ENCODE assay signal across 25 cellular contexts in genomic region chr19:43435775-43436174, GRCh38. TPM values are rescaled to one million over a fixed set of nuclear protein-coding genes. Genes with fewer than 3 reads are reported as not detected.
A peak's percentile ranks its signal among the peaks of the same experiment; 100 is the strongest.
DNase-seq lines count a peak whose midpoint lies in the region; ATAC-seq and TF ChIP-seq lines count a peak whose summit lies in the region.
"Had no signal": no experiment of that assay in that cellular context is flagged by ENCODE, and none has a peak within 500 bp of the region (broad histone marks: within the 10 kb centered on the region; RNA-seq: fewer than 3 reads in every experiment).

No MANE protein-coding gene starts in this region.

- peaks cover 48% of the 10 kb centered on the region for H3K4me1 Mint-ChIP-seq in activated CD4-positive, alpha-beta memory T cell treated with anti-CD3 and anti-CD28 coated beads, Interleukin-2, amount 10 ng/mL, durations not matched to agents 7 days and 5 days
- peaks cover 44% of the 10 kb centered on the region for H3K4me1 Mint-ChIP-seq in activated CD4-positive, alpha-beta memory T cell treated with anti-CD3 and anti-CD28 coated beads for 36 hours (ENCODE audit: low read depth)
- H3K4me1 Mint-ChIP-seq in CD8-positive, alpha-beta memory T cell = peaks cover 48 to 70% (median 60%) of the 10 kb centered on the region in 3 donors
- H3K4me1 Mint-ChIP-seq in dendritic cell treated with granulocyte-macrophage colony-stimulating factor and Interleukin-4, amounts not matched to agents 40 ng/mL and 50 ng/mL, for 4 days (ENCODE audit: low read depth) = peaks cover 20% of the 10 kb centered on the region
- peaks cover 35 to 39% of the 10 kb centered on the region in 2 donors for H3K4me1 Mint-ChIP-seq in natural killer cell

- intact Hi-C loops in activated CD4-positive, alpha-beta memory T cell treated with anti-CD3 and anti-CD28 coated beads for 36 hours (cut with micrococcal nuclease) = loop anchor here (10.0 kb wide), 1 partner anchor 379 kb away; no protein-coding TSS in a partner anchor
- intact Hi-C loops in dendritic cell treated with granulocyte-macrophage colony-stimulating factor and Interleukin-4, amounts not matched to agents 40 ng/mL and 50 ng/mL, for 4 days (cut with micrococcal nuclease) = no loop called here
- intact Hi-C loops in natural killer cell (cut with micrococcal nuclease) (no loop called here), cardiac septum (cut with DNase I) (no loop called here)

- peaks cover 5% of the 10 kb centered on the region for H3K27me3 Mint-ChIP-seq in activated CD4-positive, alpha-beta memory T cell treated with anti-CD3 and anti-CD28 coated beads, Interleukin-2, amount 10 ng/mL, durations not matched to agents 7 days and 5 days
- H3K27me3 Mint-ChIP-seq in activated CD4-positive, alpha-beta memory T cell treated with anti-CD3 and anti-CD28 coated beads for 36 hours = no peaks in the 10 kb centered on the region
- H3K27me3 Mint-ChIP-seq in CD8-positive, alpha-beta memory T cell = no peaks in the 10 kb centered on the region
- peaks cover 6% of the 10 kb centered on the region for H3K27me3 Mint-ChIP-seq in dendritic cell treated with granulocyte-macrophage colony-stimulating factor and Interleukin-4, amounts not matched to agents 40 ng/mL and 50 ng/mL, for 4 days
- no peaks in the 10 kb centered on the region for H3K27me3 Mint-ChIP-seq in natural killer cell (ENCODE audit: low read depth in 2 of 2)

- no peaks in the 10 kb centered on the region for H3K9me3 Mint-ChIP-seq in activated CD4-positive, alpha-beta memory T cell treated with anti-CD3 and anti-CD28 coated beads, Interleukin-2, amount 10 ng/mL, durations not matched to agents 7 days and 5 days
- H3K9me3 Mint-ChIP-seq in activated CD4-positive, alpha-beta memory T cell treated with anti-CD3 and anti-CD28 coated beads for 36 hours = no peaks in the 10 kb centered on the region
- H3K9me3 Mint-ChIP-seq in CD8-positive, alpha-beta memory T cell = no peaks in the 10 kb centered on the region
- H3K9me3 Mint-ChIP-seq in dendritic cell treated with granulocyte-macrophage colony-stimulating factor and Interleukin-4, amounts not matched to agents 40 ng/mL and 50 ng/mL, for 4 days = no peaks in the 10 kb centered on the region
- H3K9me3 Mint-ChIP-seq in natural killer cell = no peaks in the 10 kb centered on the region

- H3K4me1 ChIP-seq in CD8-positive, alpha-beta memory T cell (ENCODE audit: insufficient read depth, low read length) = peaks cover 45% of the 10 kb centered on the region
- H3K4me1 ChIP-seq: HAP-1 had no signal

- H3K4me3 Mint-ChIP-seq in activated CD4-positive, alpha-beta memory T cell treated with anti-CD3 and anti-CD28 coated beads, Interleukin-2, amount 10 ng/mL, durations not matched to agents 7 days and 5 days = no peak overlapping the region
- no peak overlapping the region for H3K4me3 Mint-ChIP-seq in activated CD4-positive, alpha-beta memory T cell treated with anti-CD3 and anti-CD28 coated beads for 36 hours
- H3K4me3 Mint-ChIP-seq in CD8-positive, alpha-beta memory T cell = peak overlapping the region in 2 of 7 donors; percentile 9 to 80
- no peak overlapping the region for H3K4me3 Mint-ChIP-seq in dendritic cell treated with granulocyte-macrophage colony-stimulating factor and Interleukin-4, amounts not matched to agents 40 ng/mL and 50 ng/mL, for 4 days
- H3K4me3 Mint-ChIP-seq in natural killer cell = no peak overlapping the region

- H3K27me3 ChIP-seq in CD8-positive, alpha-beta memory T cell (ENCODE audit: insufficient read depth, low read length, poor library complexity, severe bottlenecking) = no peaks in the 10 kb centered on the region
- H3K27me3 ChIP-seq: SJCRH30 had no signal

- peak overlapping the region; percentile 37 for H3K27ac Mint-ChIP-seq in activated CD4-positive, alpha-beta memory T cell treated with anti-CD3 and anti-CD28 coated beads, Interleukin-2, amount 10 ng/mL, durations not matched to agents 7 days and 5 days
- H3K27ac Mint-ChIP-seq in activated CD4-positive, alpha-beta memory T cell treated with anti-CD3 and anti-CD28 coated beads for 36 hours = no peak overlapping the region
- peak overlapping the region; percentile 13 to 93 (median 84) for H3K27ac Mint-ChIP-seq in CD8-positive, alpha-beta memory T cell
- peak overlapping the region; percentile 4 for H3K27ac Mint-ChIP-seq in dendritic cell treated with granulocyte-macrophage colony-stimulating factor and Interleukin-4, amounts not matched to agents 40 ng/mL and 50 ng/mL, for 4 days
- H3K27ac Mint-ChIP-seq in natural killer cell = peak overlapping the region; percentile 12 to 23

- peaks cover 13% of the 10 kb centered on the region for H3K36me3 Mint-ChIP-seq in activated CD4-positive, alpha-beta memory T cell treated with anti-CD3 and anti-CD28 coated beads, Interleukin-2, amount 10 ng/mL, durations not matched to agents 7 days and 5 days (ENCODE audit: low read depth)
- H3K36me3 Mint-ChIP-seq in activated CD4-positive, alpha-beta memory T cell treated with anti-CD3 and anti-CD28 coated beads for 36 hours = no peaks in the 10 kb centered on the region
- H3K36me3 Mint-ChIP-seq in CD8-positive, alpha-beta memory T cell = no peaks in the 10 kb centered on the region
- no peaks in the 10 kb centered on the region for H3K36me3 Mint-ChIP-seq in dendritic cell treated with granulocyte-macrophage colony-stimulating factor and Interleukin-4, amounts not matched to agents 40 ng/mL and 50 ng/mL, for 4 days (ENCODE audit: low read depth)
- no peaks in the 10 kb centered on the region for H3K36me3 Mint-ChIP-seq in natural killer cell
- H3K36me3 Mint-ChIP-seq: CD14-positive monocyte had no signal

- no peak overlapping the region for H3K4me3 ChIP-seq in CD8-positive, alpha-beta memory T cell (ENCODE audit: low read length)
- H3K4me3 ChIP-seq: GM12878, GM23248, HAP-1, SJCRH30 had no signal

- no peak for ATAC-seq in natural killer cell
- ATAC-seq: GM12878 had no signal

- no peaks in the 10 kb centered on the region for H3K36me3 ChIP-seq in CD8-positive, alpha-beta memory T cell (ENCODE audit: insufficient read depth, low read length)
- H3K36me3 ChIP-seq: HAP-1, SJCRH30 had no signal

- H3K27ac ChIP-seq in CD8-positive, alpha-beta memory T cell (ENCODE audit: low read depth, low read length) = no peak overlapping the region
- H3K27ac ChIP-seq: GM23248, SJCRH30 had no signal

- DNase-seq in activated CD4-positive, alpha-beta memory T cell treated with anti-CD3 and anti-CD28 coated beads, Interleukin-2, amount 10 ng/mL, durations not matched to agents 7 days and 5 days = no peak
- no peak for DNase-seq in activated CD4-positive, alpha-beta memory T cell treated with anti-CD3 and anti-CD28 coated beads for 36 hours
- no peak for DNase-seq in CD8-positive, alpha-beta memory T cell
- DNase-seq in natural killer cell (no peak), cardiac septum (ENCODE audit: low spot score) (no peak), NCI-H2107 (lab: John Stamatoyannopoulos, UW) (no peak), NCI-H345 (lab: John Stamatoyannopoulos, UW) (no peak)
- DNase-seq: AML-193, DND-41, GM23248, IMR-90, NCI-H1105, NCI-H146, NCI-H2029, NCI-H226, NCI-H524, NCI-H774, SJCRH30 had no signal

- TF ChIP-seq CTCF in natural killer cell (IDR thresholded peaks at IDR 0.05) = no peak

- POLR2A ChIA-PET in activated CD4-positive, alpha-beta memory T cell treated with anti-CD3 and anti-CD28 coated beads, Interleukin-2, amount 10 ng/mL, durations not matched to agents 7 days and 5 days (lab: Charles Lee) = interaction anchor here (1.0 to 1.5 kb wide), 2 partner anchors 9 to 97 kb away, joined by 3 to 4 read pairs; partner anchors contain the start of gene ZNF575
- POLR2A ChIA-PET in activated CD4-positive, alpha-beta memory T cell treated with anti-CD3 and anti-CD28 coated beads for 36 hours (lab: Charles Lee) = no interaction called here
- POLR2A ChIA-PET in CD8-positive, alpha-beta memory T cell (lab: Charles Lee) = interaction anchor here (0.5 to 0.7 kb wide), 2 partner anchors 13 to 652 kb away, joined by 4 to 5 read pairs; no protein-coding TSS in a partner anchor

- CTCF ChIA-PET in activated CD4-positive, alpha-beta memory T cell treated with anti-CD3 and anti-CD28 coated beads, Interleukin-2, amount 10 ng/mL, durations not matched to agents 7 days and 5 days (lab: Charles Lee) = interaction anchor here (0.6 to 12.7 kb wide), 7 partner anchors 10 to 344 kb away, joined by 3 to 198 read pairs (median 5); no protein-coding TSS in a partner anchor
- CTCF ChIA-PET in activated CD4-positive, alpha-beta memory T cell treated with anti-CD3 and anti-CD28 coated beads for 36 hours (lab: Charles Lee) = interaction anchor here (5.6 to 8.2 kb wide), 2 partner anchors 11 to 84 kb away, joined by 53 to 68 read pairs; no protein-coding TSS in a partner anchor
- CTCF ChIA-PET in CD8-positive, alpha-beta memory T cell (lab: Charles Lee) = interaction anchor here (1.4 to 6.4 kb wide), 4 partner anchors 10 to 83 kb away, joined by 3 to 52 read pairs (median 28); no protein-coding TSS in a partner anchor

- H3K9me3 ChIP-seq in CD8-positive, alpha-beta memory T cell (ENCODE audit: low read length) = no peaks in the 10 kb centered on the region
- H3K9me3 ChIP-seq: HAP-1, SJCRH30 had no signal

RNA-seq across cellular contexts. Expression of gene TEX101, which starts 21.1 kb away (rescaled TPM):
- total RNA-seq in activated CD4-positive, alpha-beta memory T cell treated with anti-CD3 and anti-CD28 coated beads, Interleukin-2, amount 10 ng/mL, durations not matched to agents 7 days and 5 days = not detected
- total RNA-seq in activated CD4-positive, alpha-beta memory T cell treated with anti-CD3 and anti-CD28 coated beads for 36 hours = not detected
- not detected for total RNA-seq in CD8-positive, alpha-beta memory T cell
- not detected for polyA plus RNA-seq in CD8-positive, alpha-beta memory T cell
- total RNA-seq in natural killer cell = 1 to 10 TPM in 1 of 3 donors, not detected in 2; 1.4 TPM
- not detected for total RNA-seq in cardiac septum
- total RNA-seq: A172, GM12878, GM23248, IMR-90, OCI-LY7, SJCRH30 had no signal
- polyA plus RNA-seq: AG04450, GM12878, GM23248, IMR-90 had no signal

RNA-seq across cellular contexts. Expression of gene LYPD3, which starts 29.6 kb away (rescaled TPM):
- 1 to 10 TPM in 1 of 2 experiments, under 1 TPM in 1; 0.63 to 1.0 TPM for total RNA-seq in activated CD4-positive, alpha-beta memory T cell treated with anti-CD3 and anti-CD28 coated beads, Interleukin-2, amount 10 ng/mL, durations not matched to agents 7 days and 5 days
- 1 to 10 TPM; 2.3 TPM for total RNA-seq in activated CD4-positive, alpha-beta memory T cell treated with anti-CD3 and anti-CD28 coated beads for 36 hours
- 1 to 10 TPM in 1 of 2 experiments, under 1 TPM in 1; 0.84 to 1.2 TPM for total RNA-seq in CD8-positive, alpha-beta memory T cell
- polyA plus RNA-seq in CD8-positive, alpha-beta memory T cell = 3.8 TPM
- total RNA-seq in natural killer cell (1 to 10 TPM; 1.3 to 2.4 (median 1.7) TPM), cardiac septum (not detected)
- total RNA-seq: A172, GM23248, OCI-LY7, SJCRH30 had no signal
